Comparison of ENCODE assay signal across 9 cellular contexts in the genomic region with DNA sequence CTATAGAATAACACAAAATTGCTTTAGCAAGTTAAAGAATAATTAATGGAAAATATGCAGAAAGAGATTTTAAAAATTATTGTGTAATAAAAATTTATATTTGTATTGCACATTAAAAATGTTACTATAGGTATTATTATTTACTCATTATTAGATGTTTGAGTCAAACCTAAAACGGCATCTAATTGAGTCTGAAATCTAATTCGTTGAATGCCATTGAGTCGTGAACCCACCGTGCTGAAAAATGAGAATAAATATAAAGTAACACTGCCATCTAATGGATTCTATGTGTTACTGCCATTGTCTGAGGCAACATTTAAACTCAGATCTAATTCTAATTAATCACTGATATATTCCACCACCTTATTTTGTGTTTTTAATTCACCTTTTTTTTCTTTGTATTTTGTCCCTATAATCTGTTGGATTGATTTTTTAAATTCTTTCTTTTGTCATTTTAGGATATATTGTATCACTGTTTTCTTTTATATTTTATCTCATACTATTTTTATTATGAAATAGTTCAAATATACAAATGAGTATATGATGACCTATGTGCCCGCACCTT.
DNase-seq lines count a peak whose midpoint lies in the region; ATAC-seq and TF ChIP-seq lines count a peak whose summit lies in the region.
"Had no signal": no experiment of that assay in that cellular context is flagged by ENCODE, and none has a peak within 500 bp of the region (broad histone marks: within the 10 kb centered on the region; RNA-seq: fewer than 3 reads in every experiment).

No MANE protein-coding gene starts in this region.

- H3K4me3 ChIP-seq in Caco-2 (ENCODE audit: low read depth, low read length), result no peak overlapping the region
- H3K4me3 ChIP-seq in MM.1S (ENCODE audit: low read length), result no peak overlapping the region
- no peak overlapping the region for H3K4me3 ChIP-seq in neural progenitor cell

- H3K27me3 ChIP-seq in Caco-2 (replicated peaks; ENCODE audit: control insufficient read depth, insufficient read depth, low read length), result no peaks in the 10 kb centered on the region
- no peaks in the 10 kb centered on the region for H3K27me3 ChIP-seq in MM.1S (replicated peaks; ENCODE audit: insufficient read depth, low read length)
- H3K27me3 ChIP-seq in neural progenitor cell, result no peaks in the 10 kb centered on the region

- H3K4me1 ChIP-seq in Caco-2 (no peaks in the 10 kb centered on the region), MM.1S (ENCODE audit: low read length) (no peaks in the 10 kb centered on the region), neural progenitor cell (no peaks in the 10 kb centered on the region)

- DNase-seq in Caco-2 (peak in 1 of 2 experiments; percentile 21), MM.1S (peak; percentile 55), SHP77 treated with DMSO at 0.1 percent for 48 hours (lab: John Stamatoyannopoulos, UW) (peak; percentile 39), erythroblast (lab: John Stamatoyannopoulos, UW) (peak; percentile 50 to 66), neural progenitor cell (ENCODE audit: low spot score) (peak; percentile 62), retina (no peak)

- H2AFZ ChIP-seq in MM.1S (ENCODE audit: low read length) (no peak overlapping the region), neural progenitor cell (replicated peaks) (no peak overlapping the region)

- H3K36me3 ChIP-seq in Caco-2 (ENCODE audit: control insufficient read depth, insufficient read depth, low read length), result no peaks in the 10 kb centered on the region
- H3K36me3 ChIP-seq in MM.1S (replicated peaks; ENCODE audit: insufficient read depth, low read length), result no peaks in the 10 kb centered on the region
- no peaks in the 10 kb centered on the region for H3K36me3 ChIP-seq in neural progenitor cell

- POLR2A ChIA-PET in Caco-2 (lab: Charles Lee), result no interaction called here

- H3K79me2 ChIP-seq in MM.1S (ENCODE audit: low read length) (no peaks in the 10 kb centered on the region), neural progenitor cell (ENCODE audit: low read depth) (no peaks in the 10 kb centered on the region)

- H3K9ac ChIP-seq in MM.1S (ENCODE audit: low read length) (no peak overlapping the region), neural progenitor cell (no peak overlapping the region)

- intact Hi-C loops in Caco-2 (cut with micrococcal nuclease; ENCODE audit: unreplicated experiment), result loop anchor here (1.0 to 5.0 kb wide), 5 partner anchors 175 to 528 kb away; a partner anchor contains a TSS

- H3K9me3 Mint-ChIP-seq in Caco-2 (ENCODE audit: unreplicated experiment), result no peaks in the 10 kb centered on the region
- no peaks in the 10 kb centered on the region for H3K9me3 Mint-ChIP-seq in neural progenitor cell
- H3K9me3 Mint-ChIP-seq: natural killer cell treated with Interleukin-12 subunit alpha and Interleukin-12 subunit beta and Interleukin-15 and Interleukin-18, amount 100 ng/mL, for 72 hours had no signal

- TF ChIP-seq POLR2A in erythroblast (IDR thresholded peaks at IDR 0.05; ENCODE audit: low read length), result no peak

- TF ChIP-seq CTCF in Caco-2 (IDR thresholded peaks at IDR 0.05; ENCODE audit: insufficient read depth in 1 of 2, low read depth in 1 of 2, low read length in 1 of 2, severe bottlenecking in 1 of 2, unreplicated experiment in 1 of 2), result peak; percentile 50 to 76
- TF ChIP-seq CTCF in MM.1S (IDR thresholded peaks at IDR 0.05; ENCODE audit: low read length), result peak; percentile 70
- TF ChIP-seq CTCF in neural progenitor cell (IDR thresholded peaks at IDR 0.05), result peak; percentile 81

- H3K27ac Mint-ChIP-seq in Caco-2 (ENCODE audit: unreplicated experiment) (no peak overlapping the region), neural progenitor cell (no peak overlapping the region)

- no peak overlapping the region for H3K4me2 ChIP-seq in MM.1S (ENCODE audit: low read depth, low read length)
- H3K4me2 ChIP-seq in neural progenitor cell, result no peak overlapping the region

- no peaks in the 10 kb centered on the region for H3F3A ChIP-seq in MM.1S (ENCODE audit: insufficient read depth, low read length)
- H3F3A ChIP-seq in neural progenitor cell (ENCODE audit: low read depth), result no peaks in the 10 kb centered on the region

- H3K36me3 Mint-ChIP-seq in Caco-2 (ENCODE audit: insufficient read depth, unreplicated experiment), result no peaks in the 10 kb centered on the region
- no peaks in the 10 kb centered on the region for H3K36me3 Mint-ChIP-seq in neural progenitor cell
- H3K36me3 Mint-ChIP-seq: natural killer cell treated with Interleukin-12 subunit alpha and Interleukin-12 subunit beta and Interleukin-15 and Interleukin-18, amount 100 ng/mL, for 72 hours had no signal

- H3K27me3 Mint-ChIP-seq in Caco-2 (ENCODE audit: insufficient read depth, unreplicated experiment) (no peaks in the 10 kb centered on the region), neural progenitor cell (ENCODE audit: insufficient read depth, low read depth) (no peaks in the 10 kb centered on the region)

- H4K20me1 ChIP-seq in MM.1S (ENCODE audit: insufficient read depth, low read length) (no peaks in the 10 kb centered on the region), neural progenitor cell (ENCODE audit: low read depth) (no peaks in the 10 kb centered on the region)

- H3K9me3 ChIP-seq in Caco-2 (no peaks in the 10 kb centered on the region), MM.1S (replicated peaks; ENCODE audit: insufficient read depth, low read length) (no peaks in the 10 kb centered on the region), neural progenitor cell (ENCODE audit: low read depth) (no peaks in the 10 kb centered on the region)

- H3K4me3 Mint-ChIP-seq in Caco-2 (ENCODE audit: unreplicated experiment) (no peak overlapping the region), neural progenitor cell (no peak overlapping the region)
- H3K4me3 Mint-ChIP-seq: natural killer cell treated with Interleukin-12 subunit alpha and Interleukin-12 subunit beta and Interleukin-15 and Interleukin-18, amount 100 ng/mL, for 72 hours had no signal

- ATAC-seq in GM19455 (IDR thresholded peaks at IDR 0.05; ENCODE audit: unreplicated experiment), result peak; percentile 72
- no peak for ATAC-seq in GM19324 (IDR thresholded peaks at IDR 0.05; ENCODE audit: low FRiP score, unreplicated experiment)

- H3K27ac ChIP-seq in MM.1S (ENCODE audit: low read length) (no peak overlapping the region), neural progenitor cell (no peak overlapping the region)

- CTCF ChIA-PET in Caco-2 (lab: Charles Lee), result no interaction called here

- H3K9me2 ChIP-seq in MM.1S (replicated peaks; ENCODE audit: insufficient read depth, low read length), result no peaks in the 10 kb centered on the region

- no TSS peak for BruUV-seq in Caco-2 (replicated peaks; lab: Mats Ljungman, UMichigan)

- H3K4me1 Mint-ChIP-seq in Caco-2 (ENCODE audit: low read depth, unreplicated experiment) (no peaks in the 10 kb centered on the region), neural progenitor cell (peaks cover 9% of the 10 kb centered on the region)
